In the genomic region with DNA sequence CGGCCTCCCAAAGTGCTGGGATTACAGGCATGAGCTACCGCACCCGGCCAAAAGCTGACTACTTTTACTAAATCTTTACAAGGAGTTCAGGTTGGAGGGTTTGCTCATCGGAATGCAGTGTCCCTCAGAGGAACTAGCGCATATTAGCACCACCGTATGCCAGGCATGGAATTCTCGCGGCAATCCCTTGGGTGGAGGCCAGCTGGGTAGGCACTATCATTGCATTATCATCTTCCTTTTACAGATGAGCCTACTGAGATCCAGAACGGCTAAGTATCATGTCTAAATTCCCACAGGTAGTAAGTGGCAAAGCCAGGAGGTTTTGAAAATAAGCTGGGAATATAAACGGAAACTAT, we compare ENCODE assay signal across 20 cellular contexts. TPM values are rescaled to one million over a fixed set of nuclear protein-coding genes. Genes with fewer than 3 reads are reported as not detected.
DNase-seq lines count a peak whose midpoint lies in the region; ATAC-seq and TF ChIP-seq lines count a peak whose summit lies in the region.
"Had no signal": no experiment of that assay in that cellular context is flagged by ENCODE, and none has a peak within 500 bp of the region (broad histone marks: within the 10 kb centered on the region; RNA-seq: fewer than 3 reads in every experiment).

No MANE protein-coding gene starts in this region.

- no peaks in the 10 kb centered on the region for H3K9me2 ChIP-seq in SK-N-SH
- H3K9me2 ChIP-seq in Karpas-422 (replicated peaks; ENCODE audit: insufficient read depth, low read length), result no peaks in the 10 kb centered on the region

- H3K4me3 ChIP-seq in SK-N-SH (ENCODE audit: low read depth in 2 of 2, low read length in 1 of 2) (peak overlapping the region in 1 of 2 experiments; percentile 29; a peak in 3 of 4 replicates), HUES64 (ENCODE audit: low read length) (peak overlapping the region; percentile 37), iPS-18a (ENCODE audit: low read length) (peak overlapping the region; percentile 9), parathyroid adenoma (ENCODE audit: low read depth, low read length) (no peak overlapping the region), Karpas-422 (ENCODE audit: low read length) (no peak overlapping the region)
- H3K4me3 ChIP-seq: K562, Peyer's patch had no signal

- no peaks in the 10 kb centered on the region for H3K79me2 ChIP-seq in SK-N-SH (ENCODE audit: insufficient read depth)
- H3K79me2 ChIP-seq in parathyroid adenoma, result no peaks in the 10 kb centered on the region
- no peaks in the 10 kb centered on the region for H3K79me2 ChIP-seq in Karpas-422 (ENCODE audit: low read length)

- H3K4me1 ChIP-seq in SK-N-SH (ENCODE audit: control insufficient read depth in 1 of 2, insufficient read depth in 2 of 2, low read depth in 1 of 2, low read length in 1 of 2) (0 out of 4 replicates have a peak, but pooled peaks cover 0 to 8% of the 10 kb centered on the region in 2 experiments), HUES64 (ENCODE audit: insufficient read depth, low read length) (no peaks in the 10 kb centered on the region), iPS-18a (ENCODE audit: control insufficient read depth, low read depth, low read length) (peaks cover 4% of the 10 kb centered on the region), parathyroid adenoma (no peaks in the 10 kb centered on the region), Karpas-422 (ENCODE audit: low read length) (no peaks in the 10 kb centered on the region)
- H3K4me1 ChIP-seq: Peyer's patch had no signal

- no peak for ATAC-seq in SK-N-SH treated with all-trans-retinoic acid at 6 μM for 48 hours
- ATAC-seq in HG02678 (IDR thresholded peaks at IDR 0.05; ENCODE audit: unreplicated experiment), result no peak
- ATAC-seq in HG03469 (IDR thresholded peaks at IDR 0.05; ENCODE audit: unreplicated experiment), result no peak

- H4K20me1 ChIP-seq in SK-N-SH (ENCODE audit: insufficient read depth) (no peaks in the 10 kb centered on the region), Karpas-422 (ENCODE audit: insufficient read depth, low read depth, low read length) (no peaks in the 10 kb centered on the region)

- DNase-seq in SK-N-SH, result no peak
- DNase-seq in Karpas-422, result no peak
- DNase-seq: 8988T, C1 segment of cervical spinal cord, DMS79, GF-D8, NCI-H1092 treated with DMSO at 0.1 percent for 48 hours, NCI-H1694 treated with DMSO at 0.1 percent for 48 hours, NCI-H748 treated with DMSO at 0.1 percent for 48 hours, Peyer's patch, Right ventricle myocardium superior had no signal

- TF ChIP-seq CTCF in SK-N-SH (IDR thresholded peaks at IDR 0.05) (no peak), parathyroid adenoma (IDR thresholded peaks at IDR 0.05) (no peak)

- WGBS in SK-N-SH (ENCODE audit: low lambda C conversion rate), result 27% methylated on average over 10 of the region's 10 CpGs
- WGBS in HUES64, result 34% methylated on average over 8 of the region's 10 CpGs

- H3K4me2 ChIP-seq in SK-N-SH (no peak overlapping the region; the same call in 1 of the 2 replicates), parathyroid adenoma (ENCODE audit: low read length) (no peak overlapping the region), Karpas-422 (ENCODE audit: low read depth, low read length, poor library complexity, severe bottlenecking) (no peak overlapping the region)

- H2AFZ ChIP-seq in SK-N-SH (ENCODE audit: low read depth), result peak overlapping the region; percentile 46; the same call in 1 of the 2 replicates
- H2AFZ ChIP-seq in parathyroid adenoma, result peak overlapping the region; percentile 60
- H2AFZ ChIP-seq in Karpas-422 (ENCODE audit: low read length), result no peak overlapping the region

- H3K9ac ChIP-seq in SK-N-SH (no peak overlapping the region), HUES64 (ENCODE audit: low read depth, low read length) (peak overlapping the region; percentile 44; the same call in 1 of the 2 replicates), iPS-18a (ENCODE audit: low read length) (no peak overlapping the region), parathyroid adenoma (no peak overlapping the region), Karpas-422 (ENCODE audit: low read length) (no peak overlapping the region)

- H3K9me3 ChIP-seq in SK-N-SH, result no peaks in the 10 kb centered on the region
- H3K9me3 ChIP-seq in HUES64 (ENCODE audit: insufficient read depth, low read depth, low read length), result no peaks in the 10 kb centered on the region
- H3K9me3 ChIP-seq in iPS-18a (ENCODE audit: control insufficient read depth, low read depth, low read length), result peaks cover 15% of the 10 kb centered on the region
- no peaks in the 10 kb centered on the region for H3K9me3 ChIP-seq in parathyroid adenoma (ENCODE audit: control insufficient read depth, low read length)
- peaks cover 3% of the 10 kb centered on the region; the same call in 1 of the 2 replicates for H3K9me3 ChIP-seq in Karpas-422 (ENCODE audit: low read length)
- H3K9me3 ChIP-seq: Peyer's patch had no signal

- POLR2A ChIA-PET in SK-N-SH (lab: Yijun Ruan, JAX), result no interaction called here

- H3K36me3 ChIP-seq in SK-N-SH (replicated peaks in 1 of 2; ENCODE audit: control insufficient read depth in 1 of 2, insufficient read depth in 2 of 2, low read length in 1 of 2) (no peaks in the 10 kb centered on the region), HUES64 (ENCODE audit: insufficient read depth, low read length) (no peaks in the 10 kb centered on the region), iPS-18a (ENCODE audit: control insufficient read depth, low read depth, low read length) (no peaks in the 10 kb centered on the region), parathyroid adenoma (ENCODE audit: control insufficient read depth, insufficient read depth, low read length) (no peaks in the 10 kb centered on the region), Karpas-422 (ENCODE audit: insufficient read depth, low read length) (no peaks in the 10 kb centered on the region)
- H3K36me3 ChIP-seq: Peyer's patch had no signal

- CTCF ChIA-PET in SK-N-SH (lab: Yijun Ruan, JAX), result interaction anchor here (0.7 to 0.9 kb wide), 2 partner anchors 14 to 24 kb away, joined by 3 read pairs; no protein-coding TSS in a partner anchor

- TF ChIP-seq RAD21 in SK-N-SH (IDR thresholded peaks at IDR 0.05; ENCODE audit: low read length), result no peak

- no peaks in the 10 kb centered on the region for H3F3A ChIP-seq in SK-N-SH (replicated peaks; ENCODE audit: insufficient read depth)

- H3K27ac ChIP-seq in SK-N-SH (ENCODE audit: low read depth in 2 of 2, low read length in 1 of 2) (no peak overlapping the region), HUES64 (ENCODE audit: low read depth, low read length) (no peak overlapping the region), iPS-18a (ENCODE audit: low read length) (no peak overlapping the region), parathyroid adenoma (no peak overlapping the region), Karpas-422 (ENCODE audit: low read length) (no peak overlapping the region)
- H3K27ac ChIP-seq: Peyer's patch had no signal

- no peak for TF ChIP-seq EP300 in SK-N-SH (IDR thresholded peaks at IDR 0.05; ENCODE audit: borderline replicate concordance in 1 of 2, low read depth in 1 of 2, low read length in 1 of 2)

- H3K27me3 ChIP-seq in SK-N-SH (ENCODE audit: insufficient read depth) (no peaks in the 10 kb centered on the region; the same call in 1 of the 2 replicates), HUES64 (ENCODE audit: insufficient read depth, low read length) (peaks cover 7% of the 10 kb centered on the region), iPS-18a (ENCODE audit: control insufficient read depth, insufficient read depth, low read length) (no peaks in the 10 kb centered on the region), parathyroid adenoma (ENCODE audit: control insufficient read depth, insufficient read depth, low read length) (no peaks in the 10 kb centered on the region), Karpas-422 (ENCODE audit: low read length) (no peaks in the 10 kb centered on the region)
- H3K27me3 ChIP-seq: Peyer's patch had no signal

TF ChIP-seq in SK-N-SH, 30 proteins besides CTCF, POLR2A, EP300 and RAD21:
- no peak for TF ChIP-seq GABPA (IDR thresholded peaks at IDR 0.05; ENCODE audit: low read depth)
- TF ChIP-seq TAF1 (IDR thresholded peaks at IDR 0.05; ENCODE audit: borderline replicate concordance, low read depth, low read length), result no peak
- TF ChIP-seq MAX (IDR thresholded peaks at IDR 0.05; ENCODE audit: low read depth), result no peak

TF ChIP-seq in SK-N-SH treated with all-trans-retinoic acid at 6 μM for 48 hours, 23 proteins besides CTCF, POLR2A, EP300 and RAD21:
- TF ChIP-seq PPARA (CRISPR knock-in tag; IDR thresholded peaks at IDR 0.05; ENCODE audit: borderline replicate concordance), result no peak

RNA-seq across cellular contexts. Expression of gene CXorf66, which starts 6.1 kb away (rescaled TPM):
- polyA plus RNA-seq in SK-N-SH (2012; rRNA removed), result not detected in 2 replicates
- polyA plus RNA-seq in SK-N-SH (2012; cell fraction: cytosol; rRNA removed), result not detected in 2 replicates
- not detected in 2 replicates for polyA plus RNA-seq in SK-N-SH (2012; cell fraction: nucleus; rRNA removed)
- polyA plus RNA-seq in HUES64 (2013, experiment 1 of 2), result not detected
- polyA plus RNA-seq in HUES64 (2013, experiment 2 of 2), result not detected
- not detected in 2 replicates for total RNA-seq in Karpas-422 (2014; rRNA removed; shearing (Covaris generic); ENCODE audit: low replicate concordance)
- total RNA-seq: H4, HT-29, K562, Peyer's patch, Right ventricle myocardium superior had no signal
- polyA plus RNA-seq: K562 had no signal

RNA-seq across cellular contexts. Expression of gene ATP11C, which starts 38.5 kb away (rescaled TPM):
- polyA plus RNA-seq in SK-N-SH (2012; rRNA removed), result 18.5 and 23.5 TPM in 2 replicates
- polyA plus RNA-seq in SK-N-SH (2012; cell fraction: cytosol; rRNA removed), result 29.5 and 35.0 TPM in 2 replicates
- 13.0 and 25.6 TPM in 2 replicates for polyA plus RNA-seq in SK-N-SH (2012; cell fraction: nucleus; rRNA removed)
- 28.6 TPM for polyA plus RNA-seq in HUES64 (2013, experiment 1 of 2)
- polyA plus RNA-seq in HUES64 (2013, experiment 2 of 2), result 32.3 TPM
- total RNA-seq in Karpas-422 (2014; rRNA removed; shearing (Covaris generic); ENCODE audit: low replicate concordance), result 28.2 and 37.4 TPM in 2 replicates

Comparison
In these comparisons a context has a peak if more than half of its experiments do, and no peak if none do; other contexts are left out.
1. H3K4me3 ChIP-seq: peak in HUES64 (single experiment) and iPS-18a (single experiment); none in parathyroid adenoma (single experiment) and Karpas-422 (single experiment).